ENCODE assay signal across 1 cellular context in genomic region chr4:38904090-38904666, GRCh38.
TF ChIP-seq lines count a peak whose summit lies in the region.

No MANE protein-coding gene starts in this region.

TF ChIP-seq in GM12878, 131 proteins besides CTCF, POLR2A, EP300 and RAD21:
- TF ChIP-seq NR2F1 (conservative IDR thresholded peaks at IDR 0.05): peak; percentile 47; the same call in 1 of the 2 replicates
- no peak for TF ChIP-seq E2F8 (IDR thresholded peaks at IDR 0.05; ENCODE audit: low read depth, partially characterized antibody)
